ENCODE assay signal across 18 cellular contexts in genomic region chr20:50224052-50224451, GRCh38. TPM values are rescaled to one million over a fixed set of nuclear protein-coding genes. Genes with fewer than 3 reads are reported as not detected.
DNase-seq lines count a peak whose midpoint lies in the region; ATAC-seq, FAIRE-seq and TF ChIP-seq lines count a peak whose summit lies in the region.
"Had no signal": no experiment of that assay in that cellular context is flagged by ENCODE, and none has a peak within 500 bp of the region (broad histone marks: within the 10 kb centered on the region; RNA-seq: fewer than 3 reads in every experiment).

No MANE protein-coding gene starts in this region.

- H3K4me2 ChIP-seq in GM23248 (ENCODE audit: unreplicated experiment) = no peak overlapping the region
- H3K4me2 ChIP-seq in GM12878 (ENCODE audit: control insufficient read depth, insufficient read depth) = no peak overlapping the region

- no peak for FAIRE-seq in GM12878 (lab: Jason Lieb, UNC)
- FAIRE-seq: TTC549 had no signal

- H3K4me3 ChIP-seq in GM23248 = no peak overlapping the region
- H3K4me3 ChIP-seq in GM12878 = no peak overlapping the region
- no peak overlapping the region for H3K4me3 ChIP-seq in mucosa of rectum (ENCODE audit: low read length in 2 of 2)
- H3K4me3 ChIP-seq in subcutaneous abdominal adipose tissue (ENCODE audit: low read depth in 1 of 5, low read length in 5 of 5) = no peak overlapping the region

- no peak for TF ChIP-seq CTCF in GM12878 (IDR thresholded peaks at IDR 0.05 in 2 of 3, conservative IDR thresholded peaks at IDR 0.05 in 1 of 3; ENCODE audit: control insufficient read depth in 2 of 3, extremely low read depth in 1 of 3, insufficient read depth in 1 of 3, low read depth in 3 of 3, low read length in 3 of 3)

- H3K4me1 ChIP-seq in GM23248 (ENCODE audit: insufficient read depth) = peaks cover 36% of the 10 kb centered on the region
- H3K4me1 ChIP-seq in GM12878 (ENCODE audit: control insufficient read depth, insufficient read depth, low read length) = no peaks in the 10 kb centered on the region
- no peaks in the 10 kb centered on the region for H3K4me1 ChIP-seq in mucosa of rectum (ENCODE audit: control insufficient read depth in 2 of 2, insufficient read depth in 2 of 2, low read length in 2 of 2)
- H3K4me1 ChIP-seq in subcutaneous abdominal adipose tissue (ENCODE audit: control insufficient read depth in 5 of 5, insufficient read depth in 5 of 5, low read length in 5 of 5) = peaks cover 8 to 60% (median 38%) of the 10 kb centered on the region in 5 donors

- H3K9me2 ChIP-seq in GM23248 (ENCODE audit: insufficient read depth) = no peaks in the 10 kb centered on the region

- SMC1A ChIA-PET in GM12878 (lab: Charles Lee; ENCODE audit: uncharacterized antibody, unreplicated experiment) = no interaction called here

- H4K20me1 ChIP-seq in GM23248 (ENCODE audit: insufficient read depth) (no peaks in the 10 kb centered on the region), GM12878 (ENCODE audit: control insufficient read depth, insufficient read depth) (no peaks in the 10 kb centered on the region)

- DNase-seq in GM23248 (no peak), GM12878 (ENCODE audit: low read depth, low spot score) (no peak), D341Med (ENCODE audit: low spot score) (no peak), hippocampal formation (lab: John Stamatoyannopoulos, UW) (no peak)
- DNase-seq: activated CD4-positive, alpha-beta T cell treated with anti-CD3 and anti-CD28 coated beads, Interleukin-2, amount 50 U/mL, for 4 hours; activated T-cell treated with anti-CD3 and anti-CD28 coated beads, Interleukin-2, amount 50 U/mL, for 1 hour; AML-193; H9; MM.1S; naive B cell; NCI-H2029 treated with DMSO at 0.1 percent for 48 hours; NCI-H524; stimulated activated CD4-positive, alpha-beta T cell treated with anti-CD3 and anti-CD28 coated beads, Interleukin-4, amount 100 ng/mL, for 4 hours had no signal

- peak overlapping the region; percentile 76 for H3K27ac ChIP-seq in GM23248
- no peak overlapping the region for H3K27ac ChIP-seq in GM12878 (ENCODE audit: control insufficient read depth, insufficient read depth)
- H3K27ac ChIP-seq in mucosa of rectum (ENCODE audit: low read depth in 2 of 2, low read length in 2 of 2) = peak overlapping the region; percentile 38 to 55
- H3K27ac ChIP-seq in subcutaneous abdominal adipose tissue (ENCODE audit: low read depth, low read length) = peak overlapping the region; percentile 94

- no peak for TF ChIP-seq EP300 in GM12878 (IDR thresholded peaks at IDR 0.05; ENCODE audit: borderline replicate concordance in 1 of 2, control insufficient read depth in 1 of 2, low read depth in 2 of 2, low read length in 2 of 2)

- no peak for TF ChIP-seq RAD21 in GM12878 (IDR thresholded peaks at IDR 0.05; ENCODE audit: insufficient read depth, low read depth, low read length)

- in situ Hi-C loops in GM23248 (cut with MboI) (no loop called here), GM12878 (cut with MboI) (no loop called here)

- no peaks in the 10 kb centered on the region for H3K79me2 ChIP-seq in GM23248 (ENCODE audit: insufficient read depth)
- H3K79me2 ChIP-seq in GM12878 (ENCODE audit: control insufficient read depth, insufficient read depth, low read length) = no peaks in the 10 kb centered on the region

- CTCF ChIA-PET in GM12878 (lab: Yijun Ruan, JAX) = no interaction called here

- 95% methylated on average over 1 of the region's 1 CpG; no CpG with 5 or more reads in 1 of the 2 experiments for WGBS in GM23248 (ENCODE audit: low coverage in 1 of 2, low lambda C conversion rate in 2 of 2, missing lambda C conversion rate in 2 of 2), 2 experiments
- WGBS in GM12878 (ENCODE audit: insufficient coverage, insufficient replicate concordance, low lambda C conversion rate, missing lambda C conversion rate) = no CpG with 5 or more reads among the region's 1 CpG

- no peaks in the 10 kb centered on the region for H3K36me3 ChIP-seq in GM23248 (ENCODE audit: low read depth)
- H3K36me3 ChIP-seq in GM12878 (ENCODE audit: control insufficient read depth in 2 of 2, insufficient read depth in 2 of 2, low read length in 1 of 2) = no peaks in the 10 kb centered on the region
- no peaks in the 10 kb centered on the region for H3K36me3 ChIP-seq in mucosa of rectum (ENCODE audit: control insufficient read depth in 2 of 2, insufficient read depth in 2 of 2, low read length in 2 of 2)
- H3K36me3 ChIP-seq in subcutaneous abdominal adipose tissue (ENCODE audit: control insufficient read depth in 5 of 5, insufficient read depth in 5 of 5, low read length in 5 of 5) = no peaks in the 10 kb centered on the region

- intact Hi-C loops in GM12878 (cut with micrococcal nuclease; ENCODE audit: unreplicated experiment) = no loop called here

- POLR2A ChIA-PET in GM12878 (lab: Charles Lee) = no interaction called here

- ATAC-seq in GM12878 (no peak), GM21528 (IDR thresholded peaks at IDR 0.05; ENCODE audit: low FRiP score, unreplicated experiment) (no peak)
- ATAC-seq in activated CD4-positive, CD25-positive, alpha-beta regulatory T cell treated with anti-CD3 and anti-CD28 coated beads, Interleukin-2, amount 50 U/mL, for 24 hours = no peak

- H2AFZ ChIP-seq in GM23248 (no peak overlapping the region), GM12878 (ENCODE audit: control insufficient read depth, low read depth, low read length) (no peak overlapping the region)

- no peaks in the 10 kb centered on the region for H3K9me3 ChIP-seq in GM23248 (ENCODE audit: low read depth)
- no peaks in the 10 kb centered on the region; the same call in 2 of the 3 replicates for H3K9me3 ChIP-seq in GM12878 (replicated peaks; ENCODE audit: control insufficient read depth, insufficient read depth, low read length)
- H3K9me3 ChIP-seq in mucosa of rectum (ENCODE audit: control insufficient read depth in 2 of 2, low read length in 2 of 2) = no peaks in the 10 kb centered on the region
- H3K9me3 ChIP-seq in subcutaneous abdominal adipose tissue (ENCODE audit: control insufficient read depth in 5 of 5, low read length in 5 of 5) = peaks cover 0 to 12% (median 3%) of the 10 kb centered on the region in 5 donors

- H3K27me3 ChIP-seq in GM23248 (replicated peaks; ENCODE audit: insufficient read depth) (no peaks in the 10 kb centered on the region), GM12878 (replicated peaks in 1 of 2; ENCODE audit: control insufficient read depth in 2 of 2, insufficient read depth in 2 of 2, low read length in 1 of 2) (peaks cover 0 to 1% of the 10 kb centered on the region in 2 experiments; a peak in 2 of 4 replicates), mucosa of rectum (ENCODE audit: control insufficient read depth in 2 of 2, insufficient read depth in 2 of 2, low read length in 2 of 2) (no peaks in the 10 kb centered on the region), subcutaneous abdominal adipose tissue (ENCODE audit: control insufficient read depth in 5 of 5, insufficient read depth in 4 of 5, low read length in 5 of 5) (no peaks in the 10 kb centered on the region)

- RAD21 ChIA-PET in GM12878 (lab: Charles Lee; ENCODE audit: unreplicated experiment) = no interaction called here

- H3K9ac ChIP-seq in GM23248 (no peak overlapping the region), GM12878 (ENCODE audit: control insufficient read depth, insufficient read depth, low read length) (no peak overlapping the region), mucosa of rectum (ENCODE audit: low read depth in 1 of 2, low read length in 2 of 2) (no peak overlapping the region), subcutaneous abdominal adipose tissue (ENCODE audit: low read length in 5 of 5) (peak overlapping the region in 4 of 5 donors; percentile 11 to 50 (median 34))

- BruUV-seq in GM12878 (replicated peaks; lab: Mats Ljungman, UMichigan) = no TSS peak

- TF ChIP-seq POLR2A in GM12878 (IDR thresholded peaks at IDR 0.05; ENCODE audit: low read depth, low read length) = no peak

- peaks cover 25% of the 10 kb centered on the region for H3F3A ChIP-seq in GM23248 (ENCODE audit: insufficient read depth)

TF ChIP-seq in GM12878, 131 proteins besides CTCF, POLR2A, EP300 and RAD21:
- 0 out of 2 replicates have a peak, but pooled peaks have one; percentile 12 for TF ChIP-seq YY1 (IDR thresholded peaks at IDR 0.05; ENCODE audit: low read depth, low read length)
- TF ChIP-seq JUND (IDR thresholded peaks at IDR 0.05; ENCODE audit: low read depth, low read length) = no peak
- TF ChIP-seq ZBED1 (IDR thresholded peaks at IDR 0.05; ENCODE audit: borderline replicate concordance) = no peak
- no peak for TF ChIP-seq POU2F2 (IDR thresholded peaks at IDR 0.05; ENCODE audit: borderline replicate concordance, low read depth, low read length)

RNA-seq across cellular contexts. Expression of gene CEBPB, which starts 33.4 kb away (rescaled TPM):
- total RNA-seq in GM23248 (2014; rRNA removed; shearing (Covaris generic)) = 54.4 and 73.8 TPM in 2 replicates
- 46.5 and 47.1 TPM in 2 replicates for polyA plus RNA-seq in GM23248 (2016; fragmentation: Nextera tagmentation; extraction: Ambion mirVana)
- 1.1 and 2.0 TPM in 2 replicates for total RNA-seq in GM12878 (2013; cell fraction: nucleolus; rRNA removed)
- total RNA-seq in GM12878 (2014; rRNA removed) = 4.1 and 5.9 TPM in 2 replicates
- total RNA-seq in GM12878 (2014; rRNA removed; fragmentation: Illumina TruSeq; extraction: Trizol) = 1.3 and 1.5 TPM in 2 replicates
- total RNA-seq in GM12878 (2021) = 6.9 and 8.8 TPM in 2 replicates
- not detected for polyA plus RNA-seq in GM12878 (2011; ENCODE audit: low read depth)
- 1.6 and 1.9 TPM in 2 replicates for polyA plus RNA-seq in GM12878 (2011; rRNA removed)
- polyA plus RNA-seq in GM12878 (2011; cell fraction: cytosol; rRNA removed) = 1.3 and 3.1 TPM in 2 replicates
- polyA plus RNA-seq in GM12878 (2011; cell fraction: nucleus; rRNA removed) = 3.9 and 5.5 TPM in 2 replicates
- polyA plus RNA-seq in GM12878 (2012) = 2.6 and 2.8 TPM in 2 replicates
- polyA plus RNA-seq in GM12878 (2014; fragmentation: Illumina TruSeq; extraction: Trizol) = 0.22 and 0.62 TPM in 2 replicates
- under 1 TPM; 0.18 to 0.73 TPM for polyA plus RNA-seq in GM12878 (2014; fragmentation: Nextera tagmentation; extraction: Ambion mirVana)
- polyA plus RNA-seq in GM12878 (2014; rRNA removed) = 7.3 and 8.2 TPM in 2 replicates
- 1 to 10 TPM in 1 of 2 experiments, under 1 TPM in 1; 0.45 to 6.6 TPM for polyA plus RNA-seq in GM12878 (2016; fragmentation: Nextera tagmentation; extraction: Ambion mirVana)
- polyA minus RNA-seq in GM12878 (2011; rRNA and poly(A)+ RNA removed) = 0.44 and 0.52 TPM in 2 replicates
- 5.3 and 7.5 TPM in 2 replicates for polyA minus RNA-seq in GM12878 (2011; cell fraction: cytosol; rRNA and poly(A)+ RNA removed)
- 2.4 and 7.8 TPM in 2 replicates for polyA minus RNA-seq in GM12878 (2011; cell fraction: nucleus; rRNA and poly(A)+ RNA removed)

Comparison
In these comparisons a context has a peak if more than half of its experiments do, and no peak if none do; other contexts are left out.
1. H3K9ac ChIP-seq: peak in subcutaneous abdominal adipose tissue (4 of 5); none in GM23248 (single experiment), GM12878 (single experiment) and mucosa of rectum (0 of 2).